2 cellular contexts compared by ENCODE assay signal in genomic region chr11:119433369-119433749, GRCh38.
TF ChIP-seq lines count a peak whose summit lies in the region.

No MANE protein-coding gene starts in this region.

TF ChIP-seq in A549, 52 proteins besides CTCF, POLR2A, EP300 and RAD21:
- TF ChIP-seq MAZ (IDR thresholded peaks at IDR 0.05; ENCODE audit: borderline replicate concordance, low read depth, low read length): no peak
- no peak for TF ChIP-seq POLR2AphosphoS2 (conservative IDR thresholded peaks at IDR 0.05; ENCODE audit: low read length)
- TF ChIP-seq KDM1A (IDR thresholded peaks at IDR 0.05; ENCODE audit: low read depth): no peak
- no peak for TF ChIP-seq ATOH8 (CRISPR knock-in tag; IDR thresholded peaks at IDR 0.05; ENCODE audit: low read depth)
- TF ChIP-seq HOXA7 (CRISPR knock-in tag; IDR thresholded peaks at IDR 0.05): no peak
- no peak for TF ChIP-seq KDM5A (IDR thresholded peaks at IDR 0.05)

TF ChIP-seq in IMR-90, 13 proteins besides CTCF, POLR2A, EP300 and RAD21:
- TF ChIP-seq CEBPB (IDR thresholded peaks at IDR 0.05; ENCODE audit: low read depth, low read length): no peak
- TF ChIP-seq FOS (IDR thresholded peaks at IDR 0.05; ENCODE audit: low read depth, low read length): peak; percentile 43
TF ChIP-seq in IMR-90: peak in this region for 1.
